Comparison of ENCODE assay signal across 15 cellular contexts in genomic region chr10:78703581-78703980, GRCh38.
"Had no signal": no experiment of that assay in that cellular context is flagged by ENCODE, and none has a peak within 500 bp of the region (broad histone marks: within the 10 kb centered on the region; RNA-seq: fewer than 3 reads in every experiment).

No MANE protein-coding gene starts in this region.

- H3K36me3 ChIP-seq: gastrocnemius medialis, lower lobe of right lung, right atrium auricular region, tibial nerve had no signal

- H3K27me3 ChIP-seq: gastrocnemius medialis, hepatocyte, right atrium auricular region, tibial nerve had no signal

- H3K27ac ChIP-seq: gastrocnemius medialis, hepatocyte, lower lobe of right lung, right atrium auricular region, tibial nerve had no signal

- DNase-seq: activated CD4-positive, alpha-beta T cell treated with anti-CD3 and anti-CD28 coated beads, Interleukin-2, amount 50 U/mL, for 4 hours; activated gamma-delta T cell; activated T-cell treated with anti-CD3 and anti-CD28 coated beads, Interleukin-2, amount 50 U/mL, for 48 hours; amygdala; gastrocnemius medialis; kidney glomerular epithelial cell; lower lobe of right lung; midbrain; naive thymus-derived CD4-positive, alpha-beta T cell; posterior cingulate gyrus; stimulated activated naive B cell treated with anti-CD40 and anti-IgM and Interleukin-4, amounts not matched to agents 10 μg/mL and 1 μg/mL and 100 μg/mL, for 72 hours; T-helper 2 cell had no signal

- H3K4me3 ChIP-seq: gastrocnemius medialis, hepatocyte, lower lobe of right lung, right atrium auricular region, tibial nerve had no signal

- H2AFZ ChIP-seq: hepatocyte had no signal

- H3K9me3 ChIP-seq: gastrocnemius medialis, lower lobe of right lung, right atrium auricular region, tibial nerve had no signal

- H3K4me1 ChIP-seq: lower lobe of right lung had no signal

- H3K79me2 ChIP-seq: hepatocyte had no signal

- H3K4me2 ChIP-seq: hepatocyte had no signal
